ENCODE assay signal across 8 cellular contexts in genomic region chr2:26032586-26033269, GRCh38. TPM values are rescaled to one million over a fixed set of nuclear protein-coding genes. Genes with fewer than 3 reads are reported as not detected.
A peak's percentile ranks its signal among the peaks of the same experiment; 100 is the strongest.
DNase-seq lines count a peak whose midpoint lies in the region; ATAC-seq and TF ChIP-seq lines count a peak whose summit lies in the region.
"Not testable (repeated sequence)": the region's sequence is repeated elsewhere in the genome, so short reads cannot be mapped to it uniquely, and the experiment has no call there.

No MANE protein-coding gene starts in this region.

- not testable (repeated sequence) for H4K5ac ChIP-seq in mesendoderm (ENCODE audit: low read length)

- H3F3A ChIP-seq in PC-9 (ENCODE audit: insufficient read depth, low read depth) = peaks cover 17% of the 10 kb centered on the region

- H3K23ac ChIP-seq in mesendoderm (ENCODE audit: low read length) = not testable (repeated sequence)

- H3K4me2 ChIP-seq in PC-9 (peak overlapping the region; percentile 91), mesendoderm (ENCODE audit: low read length) (peak overlapping the region; percentile 78)

- peak overlapping the region; percentile 94 for H2AK5ac ChIP-seq in mesendoderm (ENCODE audit: low read length)

- DNase-seq in AG04450 (ENCODE audit: low read depth, low spot score); adipocyte (ENCODE audit: low read depth); fibroblast of mammary gland (ENCODE audit: low read depth); mesendoderm: not testable (repeated sequence)
- peak in 1 of 2 experiments; percentile 53 for DNase-seq in PC-9

- intact Hi-C loops in PC-9 (cut with micrococcal nuclease; ENCODE audit: unreplicated experiment) = loop anchor here (1.0 to 2.0 kb wide), 3 partner anchors 20 to 78 kb away; no protein-coding TSS in a partner anchor

- peak overlapping the region; percentile 100 for H3K4me3 ChIP-seq in AG04450 (ENCODE audit: low read depth, low read length)
- H3K4me3 ChIP-seq in PC-9 = peak overlapping the region; percentile 84
- H3K4me3 ChIP-seq in adipocyte (ENCODE audit: low read length) = peak overlapping the region; percentile 93
- H3K4me3 ChIP-seq in fibroblast of mammary gland (ENCODE audit: control insufficient read depth, low read depth, low read length) = peak overlapping the region; percentile 81
- H3K4me3 ChIP-seq in mesendoderm (ENCODE audit: low read length) = peak overlapping the region; percentile 39
- H3K4me3 ChIP-seq in skeletal muscle tissue (ENCODE audit: low read length in 3 of 3) = peak overlapping the region; percentile 80 to 96 (median 90)

- peaks cover 51% of the 10 kb centered on the region for H3K79me2 ChIP-seq in PC-9 (ENCODE audit: low read depth)
- H3K79me2 ChIP-seq in mesendoderm (ENCODE audit: control insufficient read depth, insufficient read depth, low read length) = peaks cover 36% of the 10 kb centered on the region

- not testable (repeated sequence) for H3K27me3 ChIP-seq in AG04450 (ENCODE audit: control insufficient read depth, insufficient read depth, low read length); PC-9 (ENCODE audit: insufficient read depth, low read depth); adipocyte (replicated peaks; ENCODE audit: control insufficient read depth, insufficient read depth, low read length); mesendoderm (ENCODE audit: insufficient read depth, low read length, poor library complexity); skeletal muscle tissue (ENCODE audit: control insufficient read depth in 3 of 3, insufficient read depth in 3 of 3, low read length in 3 of 3)

- H4K8ac ChIP-seq in mesendoderm (ENCODE audit: low read depth, low read length) = not testable (repeated sequence)

- not testable (repeated sequence) for H2BK120ac ChIP-seq in mesendoderm (ENCODE audit: low read depth, low read length)

- H2AFZ ChIP-seq in PC-9 = peak overlapping the region; percentile 81

- not testable (repeated sequence) for H3K79me1 ChIP-seq in mesendoderm (ENCODE audit: low read length)

- H3K36me3 ChIP-seq in PC-9 (ENCODE audit: low read depth) = peaks cover 12% of the 10 kb centered on the region; the same call in 1 of the 2 replicates
- not testable (repeated sequence) for H3K36me3 ChIP-seq in adipocyte (ENCODE audit: control insufficient read depth, insufficient read depth, low read length, severe bottlenecking); mesendoderm (ENCODE audit: control insufficient read depth, insufficient read depth, low read length); skeletal muscle tissue (ENCODE audit: control insufficient read depth in 3 of 3, insufficient read depth in 3 of 3, low read length in 3 of 3)

- not testable (repeated sequence) for H3K9me2 ChIP-seq in PC-9 (ENCODE audit: insufficient read depth)

- no CpG with 5 or more reads among the region's 24 CpGs for WGBS in mesendoderm (ENCODE audit: extremely low coverage, insufficient coverage, low lambda C conversion rate)

- not testable (repeated sequence) for H3K18ac ChIP-seq in mesendoderm (ENCODE audit: low read length)

- POLR2A ChIA-PET in AG04450 (lab: Yijun Ruan, JAX) (interaction anchor here (0.7 to 1.6 kb wide), 5 partner anchors 12 to 685 kb away, joined by 3 to 6 read pairs (median 3); no protein-coding TSS in a partner anchor), PC-9 (lab: Charles Lee; ENCODE audit: unreplicated experiment) (interaction anchor here (0.6 to 1.0 kb wide), 2 partner anchors 35 to 154 kb away, joined by 4 to 5 read pairs; no protein-coding TSS in a partner anchor)

- TF ChIP-seq CTCF in AG04450 (IDR thresholded peaks at IDR 0.05; ENCODE audit: low read depth, low read length); PC-9 (conservative IDR thresholded peaks at IDR 0.05); fibroblast of mammary gland (conservative IDR thresholded peaks at IDR 0.05; ENCODE audit: control insufficient read depth, insufficient read depth, low read depth, low read length): not testable (repeated sequence)

- not testable (repeated sequence) for H2BK15ac ChIP-seq in mesendoderm (replicated peaks; ENCODE audit: low read depth)

- ATAC-seq in GM19023 (IDR thresholded peaks at IDR 0.05; ENCODE audit: unreplicated experiment) (peak; percentile 0), HG03095 (IDR thresholded peaks at IDR 0.05; ENCODE audit: unreplicated experiment) (peak; percentile 2)

- not testable (repeated sequence) for H2BK5ac ChIP-seq in mesendoderm (ENCODE audit: low read length)

- H3K27ac ChIP-seq in AG04450 (ENCODE audit: low read depth, low read length) (peak overlapping the region; percentile 92), PC-9 (peak overlapping the region; percentile 93), mesendoderm (ENCODE audit: low read depth, low read length) (peak overlapping the region; percentile 90), skeletal muscle tissue (ENCODE audit: low read depth, low read length) (peak overlapping the region; percentile 93)

- H4K20me1 ChIP-seq in PC-9 (ENCODE audit: insufficient read depth) = peaks cover 34% of the 10 kb centered on the region

- peak overlapping the region; percentile 93 for H3K9ac ChIP-seq in adipocyte (ENCODE audit: low read length)
- peak overlapping the region; percentile 77 for H3K9ac ChIP-seq in mesendoderm (ENCODE audit: low read length)
- H3K9ac ChIP-seq in skeletal muscle tissue (ENCODE audit: low read depth in 1 of 3, low read length in 3 of 3) = peak overlapping the region; percentile 71 to 98 (median 85)

- CTCF ChIA-PET in AG04450 (lab: Charles Lee) (interaction anchor here (0.9 to 1.7 kb wide), 4 partner anchors 15 to 112 kb away, joined by 3 to 6 read pairs (median 6); no protein-coding TSS in a partner anchor), PC-9 (lab: Charles Lee) (interaction anchor here (0.5 to 1.6 kb wide), 3 partner anchors 14 to 409 kb away, joined by 3 read pairs; no protein-coding TSS in a partner anchor)

- not testable (repeated sequence) for BruUV-seq in PC-9 (replicated peaks; lab: Mats Ljungman, UMichigan)

- not testable (repeated sequence) for H3K9me3 ChIP-seq in AG04450 (ENCODE audit: control insufficient read depth, insufficient read depth, low read length); PC-9 (ENCODE audit: insufficient read depth, low read depth); adipocyte (ENCODE audit: control insufficient read depth, low read length); skeletal muscle tissue (ENCODE audit: control insufficient read depth in 3 of 3, low read length in 3 of 3)

- peak overlapping the region; percentile 89 for H3K56ac ChIP-seq in mesendoderm (ENCODE audit: low read length)

- H3K4me1 ChIP-seq in PC-9 (replicated peaks; ENCODE audit: insufficient read depth) = peaks cover 31% of the 10 kb centered on the region
- peaks cover 14% of the 10 kb centered on the region for H3K4me1 ChIP-seq in adipocyte (ENCODE audit: control insufficient read depth, insufficient read depth, low read length)
- H3K4me1 ChIP-seq in mesendoderm (ENCODE audit: control insufficient read depth, low read depth, low read length) = not testable (repeated sequence)
- peaks cover 16 to 25% (median 19%) of the 10 kb centered on the region in 3 donors for H3K4me1 ChIP-seq in skeletal muscle tissue (ENCODE audit: control insufficient read depth in 3 of 3, insufficient read depth in 3 of 3, low read length in 3 of 3)

- H3K4ac ChIP-seq in mesendoderm (ENCODE audit: low read depth, low read length) = peak overlapping the region; percentile 28

RNA-seq across cellular contexts. Expression of gene RAB10, which starts 1.2 kb away (rescaled TPM):
- 116 and 178 TPM in 2 replicates for polyA plus RNA-seq in AG04450 (2011; rRNA removed)
- 50.8 and 108 TPM in 2 replicates for polyA minus RNA-seq in AG04450 (2011; rRNA and poly(A)+ RNA removed)
- total RNA-seq in PC-9 (2021) (150 and 171 TPM in 2 replicates), skeletal muscle tissue (49.1 TPM)
- 89.5 TPM for polyA plus RNA-seq in mesendoderm (2013, experiment 1 of 2)
- 88.3 TPM for polyA plus RNA-seq in mesendoderm (2013, experiment 2 of 2)

RNA-seq across cellular contexts. Expression of gene KIF3C, which starts 50.4 kb away (rescaled TPM):
- polyA plus RNA-seq in AG04450 (2011; rRNA removed) = 8.0 and 9.5 TPM in 2 replicates
- polyA minus RNA-seq in AG04450 (2011; rRNA and poly(A)+ RNA removed) = 16.2 and 18.8 TPM in 2 replicates
- total RNA-seq in PC-9 (2021) (41.2 and 50.5 TPM in 2 replicates), skeletal muscle tissue (3.7 TPM)
- polyA plus RNA-seq in mesendoderm (2013, experiment 1 of 2) = 25.9 TPM
- 26.7 TPM for polyA plus RNA-seq in mesendoderm (2013, experiment 2 of 2)

Comparison
In these comparisons a context has a peak if more than half of its experiments do, and no peak if none do; other contexts are left out.
1. H3K4me3 ChIP-seq: peak in every context shown above with its lines; median percentile 100 in AG04450; 93 in adipocyte; 90 in skeletal muscle tissue; 84 in PC-9; 81 in fibroblast of mammary gland; 39 in mesendoderm.